In genomic region chr9:129575818-129576217, GRCh38 we compare ENCODE assay signal across 2 cellular contexts.
TF ChIP-seq lines count a peak whose summit lies in the region.

No MANE protein-coding gene starts in this region.

TF ChIP-seq in HCT116, 20 proteins besides CTCF, POLR2A, EP300 and RAD21:
- TF ChIP-seq EGR1 (IDR thresholded peaks at IDR 0.05; ENCODE audit: low read depth) = no peak
- TF ChIP-seq CEBPB (IDR thresholded peaks at IDR 0.05; ENCODE audit: low read depth) = no peak
- TF ChIP-seq MAX (IDR thresholded peaks at IDR 0.05) = no peak
- TF ChIP-seq SRF (IDR thresholded peaks at IDR 0.05; ENCODE audit: low read depth) = no peak
- no peak for TF ChIP-seq TCF7L2 (IDR thresholded peaks at IDR 0.05; ENCODE audit: borderline replicate concordance, extremely low read depth, insufficient read depth, insufficient read length)
- TF ChIP-seq, protein P1, sequence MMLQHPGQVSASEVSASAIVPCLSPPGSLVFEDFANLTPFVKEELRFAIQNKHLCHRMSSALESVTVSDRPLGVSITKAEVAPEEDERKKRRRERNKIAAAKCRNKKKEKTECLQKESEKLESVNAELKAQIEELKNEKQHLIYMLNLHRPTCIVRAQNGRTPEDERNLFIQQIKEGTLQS (IDR thresholded peaks at IDR 0.05) = no peak
- TF ChIP-seq JUND (IDR thresholded peaks at IDR 0.05) = no peak
- TF ChIP-seq, protein P2, sequence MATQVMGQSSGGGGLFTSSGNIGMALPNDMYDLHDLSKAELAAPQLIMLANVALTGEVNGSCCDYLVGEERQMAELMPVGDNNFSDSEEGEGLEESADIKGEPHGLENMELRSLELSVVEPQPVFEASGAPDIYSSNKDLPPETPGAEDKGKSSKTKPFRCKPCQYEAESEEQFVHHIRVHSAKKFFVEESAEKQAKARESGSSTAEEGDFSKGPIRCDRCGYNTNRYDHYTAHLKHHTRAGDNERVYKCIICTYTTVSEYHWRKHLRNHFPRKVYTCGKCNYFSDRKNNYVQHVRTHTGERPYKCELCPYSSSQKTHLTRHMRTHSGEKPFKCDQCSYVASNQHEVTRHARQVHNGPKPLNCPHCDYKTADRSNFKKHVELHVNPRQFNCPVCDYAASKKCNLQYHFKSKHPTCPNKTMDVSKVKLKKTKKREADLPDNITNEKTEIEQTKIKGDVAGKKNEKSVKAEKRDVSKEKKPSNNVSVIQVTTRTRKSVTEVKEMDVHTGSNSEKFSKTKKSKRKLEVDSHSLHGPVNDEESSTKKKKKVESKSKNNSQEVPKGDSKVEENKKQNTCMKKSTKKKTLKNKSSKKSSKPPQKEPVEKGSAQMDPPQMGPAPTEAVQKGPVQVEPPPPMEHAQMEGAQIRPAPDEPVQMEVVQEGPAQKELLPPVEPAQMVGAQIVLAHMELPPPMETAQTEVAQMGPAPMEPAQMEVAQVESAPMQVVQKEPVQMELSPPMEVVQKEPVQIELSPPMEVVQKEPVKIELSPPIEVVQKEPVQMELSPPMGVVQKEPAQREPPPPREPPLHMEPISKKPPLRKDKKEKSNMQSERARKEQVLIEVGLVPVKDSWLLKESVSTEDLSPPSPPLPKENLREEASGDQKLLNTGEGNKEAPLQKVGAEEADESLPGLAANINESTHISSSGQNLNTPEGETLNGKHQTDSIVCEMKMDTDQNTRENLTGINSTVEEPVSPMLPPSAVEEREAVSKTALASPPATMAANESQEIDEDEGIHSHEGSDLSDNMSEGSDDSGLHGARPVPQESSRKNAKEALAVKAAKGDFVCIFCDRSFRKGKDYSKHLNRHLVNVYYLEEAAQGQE (IDR thresholded peaks at IDR 0.05; ENCODE audit: low read depth) = no peak
- no peak for TF ChIP-seq SP1 (IDR thresholded peaks at IDR 0.05; ENCODE audit: low read depth)
- no peak for TF ChIP-seq ELF1 (IDR thresholded peaks at IDR 0.05; ENCODE audit: borderline replicate concordance, low read depth)
- no peak for TF ChIP-seq EZH2phosphoT487 (IDR thresholded peaks at IDR 0.05; ENCODE audit: borderline replicate concordance)
- no peak for TF ChIP-seq YY1 (IDR thresholded peaks at IDR 0.05; ENCODE audit: extremely low read depth, insufficient replicate concordance, low read depth, low read length)
- no peak for TF ChIP-seq EZH2 (IDR thresholded peaks at IDR 0.05)
- no peak for TF ChIP-seq CBX3 (IDR thresholded peaks at IDR 0.05; ENCODE audit: low read depth)
- no peak for TF ChIP-seq POLR2AphosphoS5 (IDR thresholded peaks at IDR 0.05; ENCODE audit: low read depth, low read length)
- no peak for TF ChIP-seq ZFX (IDR thresholded peaks at IDR 0.05)
- TF ChIP-seq FOSL1 (IDR thresholded peaks at IDR 0.05; ENCODE audit: low read depth) = no peak
- no peak for TF ChIP-seq ZNF274 (IDR thresholded peaks at IDR 0.05; ENCODE audit: low read depth, low read length)
- TF ChIP-seq, protein P3, sequence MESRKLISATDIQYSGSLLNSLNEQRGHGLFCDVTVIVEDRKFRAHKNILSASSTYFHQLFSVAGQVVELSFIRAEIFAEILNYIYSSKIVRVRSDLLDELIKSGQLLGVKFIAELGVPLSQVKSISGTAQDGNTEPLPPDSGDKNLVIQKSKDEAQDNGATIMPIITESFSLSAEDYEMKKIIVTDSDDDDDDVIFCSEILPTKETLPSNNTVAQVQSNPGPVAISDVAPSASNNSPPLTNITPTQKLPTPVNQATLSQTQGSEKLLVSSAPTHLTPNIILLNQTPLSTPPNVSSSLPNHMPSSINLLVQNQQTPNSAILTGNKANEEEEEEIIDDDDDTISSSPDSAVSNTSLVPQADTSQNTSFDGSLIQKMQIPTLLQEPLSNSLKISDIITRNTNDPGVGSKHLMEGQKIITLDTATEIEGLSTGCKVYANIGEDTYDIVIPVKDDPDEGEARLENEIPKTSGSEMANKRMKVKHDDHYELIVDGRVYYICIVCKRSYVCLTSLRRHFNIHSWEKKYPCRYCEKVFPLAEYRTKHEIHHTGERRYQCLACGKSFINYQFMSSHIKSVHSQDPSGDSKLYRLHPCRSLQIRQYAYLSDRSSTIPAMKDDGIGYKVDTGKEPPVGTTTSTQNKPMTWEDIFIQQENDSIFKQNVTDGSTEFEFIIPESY (IDR thresholded peaks at IDR 0.05; ENCODE audit: extremely low read depth, insufficient replicate concordance, low read length) = no peak
- no peak for TF ChIP-seq SIN3A (IDR thresholded peaks at IDR 0.05; ENCODE audit: low read depth)

TF ChIP-seq in K562, 482 proteins besides CTCF, POLR2A, EP300 and RAD21:
- no peak for TF ChIP-seq ZNF778 (CRISPR knock-in tag; IDR thresholded peaks at IDR 0.05)
- TF ChIP-seq ZZZ3 (IDR thresholded peaks at IDR 0.05) = no peak
- TF ChIP-seq, protein P4, sequence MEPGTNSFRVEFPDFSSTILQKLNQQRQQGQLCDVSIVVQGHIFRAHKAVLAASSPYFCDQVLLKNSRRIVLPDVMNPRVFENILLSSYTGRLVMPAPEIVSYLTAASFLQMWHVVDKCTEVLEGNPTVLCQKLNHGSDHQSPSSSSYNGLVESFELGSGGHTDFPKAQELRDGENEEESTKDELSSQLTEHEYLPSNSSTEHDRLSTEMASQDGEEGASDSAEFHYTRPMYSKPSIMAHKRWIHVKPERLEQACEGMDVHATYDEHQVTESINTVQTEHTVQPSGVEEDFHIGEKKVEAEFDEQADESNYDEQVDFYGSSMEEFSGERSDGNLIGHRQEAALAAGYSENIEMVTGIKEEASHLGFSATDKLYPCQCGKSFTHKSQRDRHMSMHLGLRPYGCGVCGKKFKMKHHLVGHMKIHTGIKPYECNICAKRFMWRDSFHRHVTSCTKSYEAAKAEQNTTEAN (CRISPR knock-in tag; IDR thresholded peaks at IDR 0.05) = peak; percentile 96
- TF ChIP-seq KDM4B (IDR thresholded peaks at IDR 0.05; ENCODE audit: borderline replicate concordance in 2 of 2, low read depth in 1 of 2) = peak in 1 of 2 experiments; percentile 37; a peak in 1 of 4 replicates
- peak; percentile 40; the same call in 1 of the 2 replicates for TF ChIP-seq BHLHE40 (IDR thresholded peaks at IDR 0.05; ENCODE audit: low read length)
- no peak for TF ChIP-seq LARP7 (IDR thresholded peaks at IDR 0.05)
- TF ChIP-seq MYNN (IDR thresholded peaks at IDR 0.05) = peak; percentile 84; the same call in 1 of the 2 replicates
- no peak for TF ChIP-seq MYNN (CRISPR knock-in tag; IDR thresholded peaks at IDR 0.05)
- no peak for TF ChIP-seq GTF2B (IDR thresholded peaks at IDR 0.05; ENCODE audit: extremely low read depth, insufficient read length)
- no peak for TF ChIP-seq CHD2 (IDR thresholded peaks at IDR 0.05; ENCODE audit: low read depth, low read length)
- TF ChIP-seq ZNF639 (CRISPR knock-in tag; conservative IDR thresholded peaks at IDR 0.05 in 1 of 2, IDR thresholded peaks at IDR 0.05 in 1 of 2) = no peak
- TF ChIP-seq HMG20A (CRISPR knock-in tag; conservative IDR thresholded peaks at IDR 0.05) = no peak
- TF ChIP-seq MCM7 (IDR thresholded peaks at IDR 0.05) = no peak
- TF ChIP-seq, protein P5, sequence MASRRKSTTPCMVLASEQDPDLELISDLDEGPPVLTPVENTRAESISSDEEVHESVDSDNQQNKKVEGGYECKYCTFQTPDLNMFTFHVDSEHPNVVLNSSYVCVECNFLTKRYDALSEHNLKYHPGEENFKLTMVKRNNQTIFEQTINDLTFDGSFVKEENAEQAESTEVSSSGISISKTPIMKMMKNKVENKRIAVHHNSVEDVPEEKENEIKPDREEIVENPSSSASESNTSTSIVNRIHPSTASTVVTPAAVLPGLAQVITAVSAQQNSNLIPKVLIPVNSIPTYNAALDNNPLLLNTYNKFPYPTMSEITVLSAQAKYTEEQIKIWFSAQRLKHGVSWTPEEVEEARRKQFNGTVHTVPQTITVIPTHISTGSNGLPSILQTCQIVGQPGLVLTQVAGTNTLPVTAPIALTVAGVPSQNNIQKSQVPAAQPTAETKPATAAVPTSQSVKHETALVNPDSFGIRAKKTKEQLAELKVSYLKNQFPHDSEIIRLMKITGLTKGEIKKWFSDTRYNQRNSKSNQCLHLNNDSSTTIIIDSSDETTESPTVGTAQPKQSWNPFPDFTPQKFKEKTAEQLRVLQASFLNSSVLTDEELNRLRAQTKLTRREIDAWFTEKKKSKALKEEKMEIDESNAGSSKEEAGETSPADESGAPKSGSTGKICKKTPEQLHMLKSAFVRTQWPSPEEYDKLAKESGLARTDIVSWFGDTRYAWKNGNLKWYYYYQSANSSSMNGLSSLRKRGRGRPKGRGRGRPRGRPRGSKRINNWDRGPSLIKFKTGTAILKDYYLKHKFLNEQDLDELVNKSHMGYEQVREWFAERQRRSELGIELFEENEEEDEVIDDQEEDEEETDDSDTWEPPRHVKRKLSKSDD (conservative IDR thresholded peaks at IDR 0.05; ENCODE audit: low read length) = no peak
